14 cellular contexts compared by ENCODE assay signal in genomic region chr20:23244916-23245552, GRCh38.
A peak's percentile ranks its signal among the peaks of the same experiment; 100 is the strongest.
DNase-seq lines count a peak whose midpoint lies in the region; ATAC-seq and TF ChIP-seq lines count a peak whose summit lies in the region.
"Had no signal": no experiment of that assay in that cellular context is flagged by ENCODE, and none has a peak within 500 bp of the region (broad histone marks: within the 10 kb centered on the region; RNA-seq: fewer than 3 reads in every experiment).

No MANE protein-coding gene starts in this region.

- H3K4me3 ChIP-seq in coronary artery = no peak overlapping the region
- H3K4me3 ChIP-seq: GM23338, neural progenitor cell had no signal

- CTCF ChIA-PET in activated CD8-positive, alpha-beta T cell treated with anti-CD3 and anti-CD28 coated beads, Interleukin-2, amount 10 ng/mL, durations not matched to agents 7 days and 5 days (lab: Charles Lee) = interaction anchor here (0.9 to 1.2 kb wide), 3 partner anchors 9 to 94 kb away, joined by 3 to 4 read pairs (median 3); no protein-coding TSS in a partner anchor

- H3K9me3 Mint-ChIP-seq in natural killer cell treated with Interleukin-12 subunit alpha and Interleukin-12 subunit beta and Interleukin-15 and Interleukin-18, amount 100 ng/mL, for 72 hours = no peaks in the 10 kb centered on the region
- H3K9me3 Mint-ChIP-seq in natural killer cell = no peaks in the 10 kb centered on the region
- no peaks in the 10 kb centered on the region for H3K9me3 Mint-ChIP-seq in neural crest cell
- H3K9me3 Mint-ChIP-seq in activated CD8-positive, alpha-beta T cell treated with anti-CD3 and anti-CD28 coated beads, Interleukin-2, amount 10 ng/mL, durations not matched to agents 7 days and 5 days (ENCODE audit: insufficient read depth) = no peaks in the 10 kb centered on the region
- H3K9me3 Mint-ChIP-seq: activated CD4-positive, alpha-beta memory T cell treated with anti-CD3 and anti-CD28 coated beads, Interleukin-2, amount 10 ng/mL, durations not matched to agents 7 days and 5 days; activated naive CD4-positive, alpha-beta T cell treated with anti-CD3 and anti-CD28 coated beads, Interleukin-2, amount 10 ng/mL, durations not matched to agents 7 days and 5 days; GM23338; immature natural killer cell had no signal

- H3K4me3 Mint-ChIP-seq in natural killer cell treated with Interleukin-12 subunit alpha and Interleukin-12 subunit beta and Interleukin-15 and Interleukin-18, amount 100 ng/mL, for 72 hours = no peak overlapping the region
- no peak overlapping the region for H3K4me3 Mint-ChIP-seq in natural killer cell
- H3K4me3 Mint-ChIP-seq in neural crest cell = no peak overlapping the region
- H3K4me3 Mint-ChIP-seq in activated CD8-positive, alpha-beta T cell treated with anti-CD3 and anti-CD28 coated beads, Interleukin-2, amount 10 ng/mL, durations not matched to agents 7 days and 5 days = no peak overlapping the region
- H3K4me3 Mint-ChIP-seq: activated CD4-positive, alpha-beta memory T cell treated with anti-CD3 and anti-CD28 coated beads, Interleukin-2, amount 10 ng/mL, durations not matched to agents 7 days and 5 days; activated naive CD4-positive, alpha-beta T cell treated with anti-CD3 and anti-CD28 coated beads, Interleukin-2, amount 10 ng/mL, durations not matched to agents 7 days and 5 days; GM23338; immature natural killer cell; neural progenitor cell had no signal

- no peak for DNase-seq in natural killer cell treated with Interleukin-12 subunit alpha and Interleukin-12 subunit beta and Interleukin-15 and Interleukin-18, amount 100 ng/mL, for 72 hours (ENCODE audit: low spot score)
- no peak for DNase-seq in natural killer cell
- peak; percentile 71 for DNase-seq in coronary artery (ENCODE audit: low spot score)
- no peak for DNase-seq in neural crest cell (ENCODE audit: low read depth, low spot score)
- no peak for DNase-seq in KG1 (lab: John Stamatoyannopoulos, UW)
- DNase-seq in activated CD8-positive, alpha-beta T cell treated with anti-CD3 and anti-CD28 coated beads, Interleukin-2, amount 10 ng/mL, durations not matched to agents 7 days and 5 days = no peak
- no peak for DNase-seq in GM19238 (ENCODE audit: insufficient read length, low spot score)
- DNase-seq: NCI-H1436 had no signal

- peak overlapping the region in 1 of 2 donors; percentile 69 for H3K27ac ChIP-seq in coronary artery
- H3K27ac ChIP-seq: neural progenitor cell had no signal

- TF ChIP-seq CTCF in natural killer cell (IDR thresholded peaks at IDR 0.05) (no peak), coronary artery (IDR thresholded peaks at IDR 0.05) (no peak), neural crest cell (conservative IDR thresholded peaks at IDR 0.05) (no peak)

- peaks cover 14 to 15% of the 10 kb centered on the region in 2 donors for H3K27me3 Mint-ChIP-seq in natural killer cell treated with Interleukin-12 subunit alpha and Interleukin-12 subunit beta and Interleukin-15 and Interleukin-18, amount 100 ng/mL, for 72 hours
- H3K27me3 Mint-ChIP-seq in natural killer cell (ENCODE audit: low read depth in 2 of 2) (peaks cover 14 to 19% of the 10 kb centered on the region in 2 donors), neural crest cell (ENCODE audit: low read depth) (peaks cover 16% of the 10 kb centered on the region)
- H3K27me3 Mint-ChIP-seq in activated CD8-positive, alpha-beta T cell treated with anti-CD3 and anti-CD28 coated beads, Interleukin-2, amount 10 ng/mL, durations not matched to agents 7 days and 5 days (ENCODE audit: low read depth) = no peaks in the 10 kb centered on the region
- H3K27me3 Mint-ChIP-seq: activated CD4-positive, alpha-beta memory T cell treated with anti-CD3 and anti-CD28 coated beads, Interleukin-2, amount 10 ng/mL, durations not matched to agents 7 days and 5 days; activated naive CD4-positive, alpha-beta T cell treated with anti-CD3 and anti-CD28 coated beads, Interleukin-2, amount 10 ng/mL, durations not matched to agents 7 days and 5 days had no signal

- H3K27ac Mint-ChIP-seq in natural killer cell treated with Interleukin-12 subunit alpha and Interleukin-12 subunit beta and Interleukin-15 and Interleukin-18, amount 100 ng/mL, for 72 hours = no peak overlapping the region
- H3K27ac Mint-ChIP-seq in natural killer cell (no peak overlapping the region), neural crest cell (ENCODE audit: unreplicated experiment) (peak overlapping the region; percentile 9)
- no peak overlapping the region for H3K27ac Mint-ChIP-seq in activated CD8-positive, alpha-beta T cell treated with anti-CD3 and anti-CD28 coated beads, Interleukin-2, amount 10 ng/mL, durations not matched to agents 7 days and 5 days
- H3K27ac Mint-ChIP-seq: activated CD4-positive, alpha-beta memory T cell treated with anti-CD3 and anti-CD28 coated beads, Interleukin-2, amount 10 ng/mL, durations not matched to agents 7 days and 5 days; activated naive CD4-positive, alpha-beta T cell treated with anti-CD3 and anti-CD28 coated beads, Interleukin-2, amount 10 ng/mL, durations not matched to agents 7 days and 5 days; GM23338; immature natural killer cell; neural progenitor cell had no signal

- intact Hi-C loops in natural killer cell (cut with micrococcal nuclease) = no loop called here

- no peaks in the 10 kb centered on the region for H3K4me1 Mint-ChIP-seq in natural killer cell treated with Interleukin-12 subunit alpha and Interleukin-12 subunit beta and Interleukin-15 and Interleukin-18, amount 100 ng/mL, for 72 hours (ENCODE audit: low read depth in 2 of 2)
- H3K4me1 Mint-ChIP-seq in natural killer cell = peaks cover 0 to 7% of the 10 kb centered on the region in 2 donors
- H3K4me1 Mint-ChIP-seq in neural crest cell = no peaks in the 10 kb centered on the region
- no peaks in the 10 kb centered on the region for H3K4me1 Mint-ChIP-seq in activated CD8-positive, alpha-beta T cell treated with anti-CD3 and anti-CD28 coated beads, Interleukin-2, amount 10 ng/mL, durations not matched to agents 7 days and 5 days (ENCODE audit: low read depth)
- H3K4me1 Mint-ChIP-seq: activated CD4-positive, alpha-beta memory T cell treated with anti-CD3 and anti-CD28 coated beads, Interleukin-2, amount 10 ng/mL, durations not matched to agents 7 days and 5 days; activated naive CD4-positive, alpha-beta T cell treated with anti-CD3 and anti-CD28 coated beads, Interleukin-2, amount 10 ng/mL, durations not matched to agents 7 days and 5 days; immature natural killer cell had no signal

- no peaks in the 10 kb centered on the region for H3K36me3 Mint-ChIP-seq in natural killer cell treated with Interleukin-12 subunit alpha and Interleukin-12 subunit beta and Interleukin-15 and Interleukin-18, amount 100 ng/mL, for 72 hours
- H3K36me3 Mint-ChIP-seq in natural killer cell (no peaks in the 10 kb centered on the region), neural crest cell (ENCODE audit: low read depth) (no peaks in the 10 kb centered on the region)
- no peaks in the 10 kb centered on the region for H3K36me3 Mint-ChIP-seq in activated CD8-positive, alpha-beta T cell treated with anti-CD3 and anti-CD28 coated beads, Interleukin-2, amount 10 ng/mL, durations not matched to agents 7 days and 5 days (ENCODE audit: low read depth)
- H3K36me3 Mint-ChIP-seq: activated naive CD4-positive, alpha-beta T cell treated with anti-CD3 and anti-CD28 coated beads, Interleukin-2, amount 10 ng/mL, durations not matched to agents 7 days and 5 days; immature natural killer cell; neural progenitor cell had no signal

- peak; percentile 15 to 44 for ATAC-seq in natural killer cell treated with Interleukin-12 subunit alpha and Interleukin-12 subunit beta and Interleukin-15 and Interleukin-18, amount 100 ng/mL, for 72 hours
- no peak for ATAC-seq in natural killer cell
- ATAC-seq in HG02763 (IDR thresholded peaks at IDR 0.05; ENCODE audit: unreplicated experiment) = no peak
- no peak for ATAC-seq in activated CD8-positive, alpha-beta T cell treated with anti-CD3 and anti-CD28 coated beads, Interleukin-2, amount 10 ng/mL, durations not matched to agents 7 days and 5 days

- POLR2A ChIA-PET in activated CD8-positive, alpha-beta T cell treated with anti-CD3 and anti-CD28 coated beads, Interleukin-2, amount 10 ng/mL, durations not matched to agents 7 days and 5 days (lab: Charles Lee) = no interaction called here

Comparison
In these comparisons a context has a peak if more than half of its experiments do, and no peak if none do; other contexts are left out.
1. ATAC-seq: peak in natural killer cell treated with Interleukin-12 subunit alpha and Interleukin-12 subunit beta and Interleukin-15 and Interleukin-18, amount 100 ng/mL, for 72 hours (2 of 2); none in natural killer cell (0 of 3), HG02763 (single experiment) and activated CD8-positive, alpha-beta T cell treated with anti-CD3 and anti-CD28 coated beads, Interleukin-2, amount 10 ng/mL, durations not matched to agents 7 days and 5 days (single experiment).